3 cellular contexts compared by ENCODE assay signal in the genomic region with DNA sequence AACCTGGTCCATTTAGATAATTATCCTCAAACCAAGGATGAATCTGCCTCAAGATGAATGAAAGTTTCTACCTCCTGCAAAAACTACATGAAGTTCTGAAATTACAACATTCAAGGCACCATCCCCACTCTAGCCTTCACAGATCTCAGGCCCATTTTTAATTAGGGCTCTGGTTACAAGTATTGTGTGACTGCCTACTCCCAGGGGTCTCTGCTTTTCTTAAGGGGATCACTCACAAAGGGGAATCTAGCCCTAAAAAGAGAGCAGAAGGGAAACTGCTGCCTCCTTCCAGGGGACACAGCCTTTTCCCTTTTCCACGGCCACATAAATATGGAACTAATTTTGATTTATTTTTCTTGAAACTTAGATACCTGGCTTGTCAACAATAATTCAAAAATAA.
TF ChIP-seq lines count a peak whose summit lies in the region.

No MANE protein-coding gene starts in this region.

TF ChIP-seq in GM23338, 12 proteins besides CTCF, POLR2A, EP300 and RAD21 (continues in another document):
- no peak for TF ChIP-seq EZH2 (IDR thresholded peaks at IDR 0.05; ENCODE audit: low read depth, unreplicated experiment)
- no peak for TF ChIP-seq ZNF114 (CRISPR knock-in tag; IDR thresholded peaks at IDR 0.05)
- TF ChIP-seq, protein P1, sequence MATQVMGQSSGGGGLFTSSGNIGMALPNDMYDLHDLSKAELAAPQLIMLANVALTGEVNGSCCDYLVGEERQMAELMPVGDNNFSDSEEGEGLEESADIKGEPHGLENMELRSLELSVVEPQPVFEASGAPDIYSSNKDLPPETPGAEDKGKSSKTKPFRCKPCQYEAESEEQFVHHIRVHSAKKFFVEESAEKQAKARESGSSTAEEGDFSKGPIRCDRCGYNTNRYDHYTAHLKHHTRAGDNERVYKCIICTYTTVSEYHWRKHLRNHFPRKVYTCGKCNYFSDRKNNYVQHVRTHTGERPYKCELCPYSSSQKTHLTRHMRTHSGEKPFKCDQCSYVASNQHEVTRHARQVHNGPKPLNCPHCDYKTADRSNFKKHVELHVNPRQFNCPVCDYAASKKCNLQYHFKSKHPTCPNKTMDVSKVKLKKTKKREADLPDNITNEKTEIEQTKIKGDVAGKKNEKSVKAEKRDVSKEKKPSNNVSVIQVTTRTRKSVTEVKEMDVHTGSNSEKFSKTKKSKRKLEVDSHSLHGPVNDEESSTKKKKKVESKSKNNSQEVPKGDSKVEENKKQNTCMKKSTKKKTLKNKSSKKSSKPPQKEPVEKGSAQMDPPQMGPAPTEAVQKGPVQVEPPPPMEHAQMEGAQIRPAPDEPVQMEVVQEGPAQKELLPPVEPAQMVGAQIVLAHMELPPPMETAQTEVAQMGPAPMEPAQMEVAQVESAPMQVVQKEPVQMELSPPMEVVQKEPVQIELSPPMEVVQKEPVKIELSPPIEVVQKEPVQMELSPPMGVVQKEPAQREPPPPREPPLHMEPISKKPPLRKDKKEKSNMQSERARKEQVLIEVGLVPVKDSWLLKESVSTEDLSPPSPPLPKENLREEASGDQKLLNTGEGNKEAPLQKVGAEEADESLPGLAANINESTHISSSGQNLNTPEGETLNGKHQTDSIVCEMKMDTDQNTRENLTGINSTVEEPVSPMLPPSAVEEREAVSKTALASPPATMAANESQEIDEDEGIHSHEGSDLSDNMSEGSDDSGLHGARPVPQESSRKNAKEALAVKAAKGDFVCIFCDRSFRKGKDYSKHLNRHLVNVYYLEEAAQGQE (IDR thresholded peaks at IDR 0.05; ENCODE audit: unreplicated experiment), result no peak
- no peak for TF ChIP-seq JUNB (IDR thresholded peaks at IDR 0.05; ENCODE audit: unreplicated experiment)
- no peak for TF ChIP-seq ZNF331 (CRISPR knock-in tag; IDR thresholded peaks at IDR 0.05; ENCODE audit: low read depth)
- TF ChIP-seq STAT1 (IDR thresholded peaks at IDR 0.05; ENCODE audit: unreplicated experiment), result no peak
- no peak for TF ChIP-seq EZH2phosphoT487 (IDR thresholded peaks at IDR 0.05; ENCODE audit: unreplicated experiment)
- TF ChIP-seq CREB1 (CRISPR knock-in tag; IDR thresholded peaks at IDR 0.05; ENCODE audit: low read depth), result no peak
- TF ChIP-seq, protein P2, sequence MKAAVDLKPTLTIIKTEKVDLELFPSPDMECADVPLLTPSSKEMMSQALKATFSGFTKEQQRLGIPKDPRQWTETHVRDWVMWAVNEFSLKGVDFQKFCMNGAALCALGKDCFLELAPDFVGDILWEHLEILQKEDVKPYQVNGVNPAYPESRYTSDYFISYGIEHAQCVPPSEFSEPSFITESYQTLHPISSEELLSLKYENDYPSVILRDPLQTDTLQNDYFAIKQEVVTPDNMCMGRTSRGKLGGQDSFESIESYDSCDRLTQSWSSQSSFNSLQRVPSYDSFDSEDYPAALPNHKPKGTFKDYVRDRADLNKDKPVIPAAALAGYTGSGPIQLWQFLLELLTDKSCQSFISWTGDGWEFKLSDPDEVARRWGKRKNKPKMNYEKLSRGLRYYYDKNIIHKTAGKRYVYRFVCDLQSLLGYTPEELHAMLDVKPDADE (IDR thresholded peaks at IDR 0.05), result no peak

TF ChIP-seq in IMR-90, 13 proteins besides CTCF, POLR2A, EP300 and RAD21:
- TF ChIP-seq BHLHE40 (IDR thresholded peaks at IDR 0.05; ENCODE audit: low read depth, low read length) (no peak), RFX5 (IDR thresholded peaks at IDR 0.05; ENCODE audit: low read depth, low read length) (no peak), RCOR1 (IDR thresholded peaks at IDR 0.05; ENCODE audit: insufficient replicate concordance, low read length) (no peak), MAFK (IDR thresholded peaks at IDR 0.05; ENCODE audit: low read depth, low read length) (no peak), MAZ (IDR thresholded peaks at IDR 0.05; ENCODE audit: borderline replicate concordance, low read depth, low read length) (no peak), CEBPB (IDR thresholded peaks at IDR 0.05; ENCODE audit: low read depth, low read length) (no peak), MXI1 (IDR thresholded peaks at IDR 0.05; ENCODE audit: borderline replicate concordance, low read depth, low read length) (no peak), NFE2L2 (IDR thresholded peaks at IDR 0.05; ENCODE audit: low read depth, low read length) (no peak), SMC3 (IDR thresholded peaks at IDR 0.05; ENCODE audit: low read depth, low read length) (no peak), FOS (IDR thresholded peaks at IDR 0.05; ENCODE audit: low read depth, low read length) (no peak), CHD1 (IDR thresholded peaks at IDR 0.05; ENCODE audit: low read depth, low read length) (no peak)
- TF ChIP-seq, protein P3, sequence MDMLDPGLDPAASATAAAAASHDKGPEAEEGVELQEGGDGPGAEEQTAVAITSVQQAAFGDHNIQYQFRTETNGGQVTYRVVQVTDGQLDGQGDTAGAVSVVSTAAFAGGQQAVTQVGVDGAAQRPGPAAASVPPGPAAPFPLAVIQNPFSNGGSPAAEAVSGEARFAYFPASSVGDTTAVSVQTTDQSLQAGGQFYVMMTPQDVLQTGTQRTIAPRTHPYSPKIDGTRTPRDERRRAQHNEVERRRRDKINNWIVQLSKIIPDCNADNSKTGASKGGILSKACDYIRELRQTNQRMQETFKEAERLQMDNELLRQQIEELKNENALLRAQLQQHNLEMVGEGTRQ (IDR thresholded peaks at IDR 0.05; ENCODE audit: low read depth, low read length), result no peak
- TF ChIP-seq, protein P4, sequence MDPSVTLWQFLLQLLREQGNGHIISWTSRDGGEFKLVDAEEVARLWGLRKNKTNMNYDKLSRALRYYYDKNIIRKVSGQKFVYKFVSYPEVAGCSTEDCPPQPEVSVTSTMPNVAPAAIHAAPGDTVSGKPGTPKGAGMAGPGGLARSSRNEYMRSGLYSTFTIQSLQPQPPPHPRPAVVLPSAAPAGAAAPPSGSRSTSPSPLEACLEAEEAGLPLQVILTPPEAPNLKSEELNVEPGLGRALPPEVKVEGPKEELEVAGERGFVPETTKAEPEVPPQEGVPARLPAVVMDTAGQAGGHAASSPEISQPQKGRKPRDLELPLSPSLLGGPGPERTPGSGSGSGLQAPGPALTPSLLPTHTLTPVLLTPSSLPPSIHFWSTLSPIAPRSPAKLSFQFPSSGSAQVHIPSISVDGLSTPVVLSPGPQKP (IDR thresholded peaks at IDR 0.05; ENCODE audit: borderline replicate concordance, low read depth, low read length), result no peak

TF ChIP-seq in endothelial cell of umbilical vein, 7 proteins besides CTCF, POLR2A, EP300 and RAD21:
- TF ChIP-seq, protein P5, sequence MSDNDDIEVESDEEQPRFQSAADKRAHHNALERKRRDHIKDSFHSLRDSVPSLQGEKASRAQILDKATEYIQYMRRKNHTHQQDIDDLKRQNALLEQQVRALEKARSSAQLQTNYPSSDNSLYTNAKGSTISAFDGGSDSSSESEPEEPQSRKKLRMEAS (IDR thresholded peaks at IDR 0.05; ENCODE audit: insufficient read depth, insufficient read length), result no peak
